ENCODE assay signal across 1 cellular context in the genomic region with DNA sequence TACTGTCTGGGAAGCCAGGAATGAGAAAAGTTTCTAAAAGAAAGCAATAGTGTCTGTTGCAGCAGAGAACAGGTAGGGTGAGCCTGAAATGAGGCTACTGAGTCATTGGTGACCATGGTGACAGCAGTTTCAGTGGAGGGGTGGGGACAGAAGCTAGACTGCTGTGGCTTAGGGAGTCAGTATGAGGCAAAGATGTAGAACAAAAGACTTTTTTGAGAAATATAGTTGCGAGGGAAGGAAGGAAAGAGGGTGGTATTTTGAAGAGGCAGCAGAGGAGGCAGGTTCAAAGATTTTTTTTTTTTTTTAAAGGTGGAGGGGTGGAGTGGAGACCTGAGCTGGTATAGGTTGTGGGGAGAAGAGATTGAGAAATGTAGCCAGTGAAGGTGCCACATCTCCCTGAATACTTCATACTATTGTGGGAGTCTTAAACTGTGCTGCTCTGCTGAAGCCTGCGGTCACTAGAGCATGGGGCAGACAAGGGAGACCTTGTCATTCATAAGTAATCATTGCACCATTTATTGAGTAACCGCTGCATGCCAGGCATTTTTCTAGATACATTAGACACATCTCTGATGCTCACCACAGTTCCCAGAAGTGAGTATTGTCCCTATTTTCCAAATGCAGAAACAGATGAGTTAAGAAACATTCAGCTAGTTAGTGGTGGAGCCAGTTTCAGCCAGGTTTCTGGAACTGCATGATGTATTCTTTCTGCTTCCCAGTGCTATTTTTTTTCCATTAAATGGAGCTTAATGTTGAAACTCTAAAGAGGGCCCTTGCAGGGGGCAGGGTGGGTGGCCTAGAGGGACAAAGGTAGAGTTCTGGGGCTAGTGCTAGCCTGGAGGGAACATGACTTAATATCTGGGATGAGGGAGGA.
TF ChIP-seq lines count a peak whose summit lies in the region.

No MANE protein-coding gene starts in this region.

TF ChIP-seq in A549, 52 proteins besides CTCF, POLR2A, EP300 and RAD21 (continued from another document):
- no peak for TF ChIP-seq HEYL (CRISPR knock-in tag; IDR thresholded peaks at IDR 0.05)
- TF ChIP-seq FOSL2 (IDR thresholded peaks at IDR 0.05), result no peak
- TF ChIP-seq FOSL2 (CRISPR knock-in tag; IDR thresholded peaks at IDR 0.05), result peak; percentile 47
- no peak for TF ChIP-seq PHF8 (IDR thresholded peaks at IDR 0.05; ENCODE audit: borderline replicate concordance, low read depth)
- no peak for TF ChIP-seq CHD4 (IDR thresholded peaks at IDR 0.05; ENCODE audit: borderline replicate concordance)
- no peak for TF ChIP-seq HOXB13 (CRISPR knock-in tag; IDR thresholded peaks at IDR 0.05; ENCODE audit: low read depth)
- peak; percentile 77; the same call in 1 of the 2 replicates for TF ChIP-seq HES2 (IDR thresholded peaks at IDR 0.05)
- TF ChIP-seq EHMT2 (IDR thresholded peaks at IDR 0.05; ENCODE audit: low read depth), result no peak
- no peak for TF ChIP-seq ZSCAN20 (CRISPR knock-in tag; IDR thresholded peaks at IDR 0.05)
- TF ChIP-seq, protein P1, sequence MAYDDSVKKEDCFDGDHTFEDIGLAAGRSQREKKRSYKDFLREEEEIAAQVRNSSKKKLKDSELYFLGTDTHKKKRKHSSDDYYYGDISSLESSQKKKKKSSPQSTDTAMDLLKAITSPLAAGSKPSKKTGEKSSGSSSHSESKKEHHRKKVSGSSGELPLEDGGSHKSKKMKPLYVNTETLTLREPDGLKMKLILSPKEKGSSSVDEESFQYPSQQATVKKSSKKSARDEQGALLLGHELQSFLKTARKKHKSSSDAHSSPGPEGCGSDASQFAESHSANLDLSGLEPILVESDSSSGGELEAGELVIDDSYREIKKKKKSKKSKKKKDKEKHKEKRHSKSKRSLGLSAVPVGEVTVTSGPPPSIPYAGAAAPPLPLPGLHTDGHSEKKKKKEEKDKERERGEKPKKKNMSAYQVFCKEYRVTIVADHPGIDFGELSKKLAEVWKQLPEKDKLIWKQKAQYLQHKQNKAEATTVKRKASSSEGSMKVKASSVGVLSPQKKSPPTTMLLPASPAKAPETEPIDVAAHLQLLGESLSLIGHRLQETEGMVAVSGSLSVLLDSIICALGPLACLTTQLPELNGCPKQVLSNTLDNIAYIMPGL (CRISPR knock-in tag; IDR thresholded peaks at IDR 0.05; ENCODE audit: borderline replicate concordance), result no peak
- no peak for TF ChIP-seq KDM1A (IDR thresholded peaks at IDR 0.05; ENCODE audit: low read depth)
- TF ChIP-seq, protein P2, sequence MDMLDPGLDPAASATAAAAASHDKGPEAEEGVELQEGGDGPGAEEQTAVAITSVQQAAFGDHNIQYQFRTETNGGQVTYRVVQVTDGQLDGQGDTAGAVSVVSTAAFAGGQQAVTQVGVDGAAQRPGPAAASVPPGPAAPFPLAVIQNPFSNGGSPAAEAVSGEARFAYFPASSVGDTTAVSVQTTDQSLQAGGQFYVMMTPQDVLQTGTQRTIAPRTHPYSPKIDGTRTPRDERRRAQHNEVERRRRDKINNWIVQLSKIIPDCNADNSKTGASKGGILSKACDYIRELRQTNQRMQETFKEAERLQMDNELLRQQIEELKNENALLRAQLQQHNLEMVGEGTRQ (IDR thresholded peaks at IDR 0.05), result no peak
- no peak for TF ChIP-seq PBX3 (IDR thresholded peaks at IDR 0.05)
- peak; percentile 90 to 96 for TF ChIP-seq CEBPB (IDR thresholded peaks at IDR 0.05)
- TF ChIP-seq FOSB (CRISPR knock-in tag; IDR thresholded peaks at IDR 0.05), result no peak
